Comparison of ENCODE assay signal across 1 cellular context in genomic region chr17:65683428-65683827, GRCh38.
TF ChIP-seq lines count a peak whose summit lies in the region.

No MANE protein-coding gene starts in this region.

TF ChIP-seq in H1, 55 proteins besides CTCF, POLR2A, EP300 and RAD21:
- TF ChIP-seq EGR1 (IDR thresholded peaks at IDR 0.05; ENCODE audit: borderline replicate concordance, low read depth, low read length) (0 out of 2 replicates have a peak, but pooled peaks have one; percentile 13), POLR2AphosphoS5 (IDR thresholded peaks at IDR 0.05; ENCODE audit: low read depth, low read length) (peak; percentile 41; the same call in 1 of the 2 replicates), MAFK (IDR thresholded peaks at IDR 0.05; ENCODE audit: low read depth, low read length) (no peak)
